Comparison of ENCODE assay signal across 15 cellular contexts in the genomic region with DNA sequence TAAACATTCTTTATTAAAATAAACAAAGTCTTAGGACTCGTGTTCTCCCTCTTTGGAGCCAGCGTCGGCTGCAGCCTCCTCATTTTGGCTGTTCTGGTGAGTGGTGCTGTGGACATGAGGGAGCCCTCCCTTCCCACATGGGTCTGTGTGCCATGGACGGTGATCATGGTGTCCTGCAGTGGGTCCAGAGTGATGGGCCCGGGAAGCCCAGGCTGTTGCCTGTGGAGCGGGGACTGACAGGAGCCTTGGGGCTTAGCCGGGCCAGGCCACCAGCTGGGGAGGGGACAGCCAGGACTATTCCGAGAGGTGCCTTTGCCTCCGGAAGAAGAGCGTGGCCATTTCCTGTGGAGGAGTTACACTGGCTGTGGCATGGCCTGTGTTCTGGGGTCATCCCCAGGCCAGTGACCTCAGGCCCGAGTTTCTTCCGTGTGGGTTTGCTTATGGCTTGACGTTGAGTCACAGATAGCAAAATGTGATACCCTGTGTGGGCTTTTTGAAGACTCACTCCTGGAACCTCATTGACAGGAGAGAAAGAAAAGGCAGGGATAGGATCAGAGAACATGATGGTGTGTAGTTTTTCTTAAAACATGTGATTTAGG.
DNase-seq lines count a peak whose midpoint lies in the region; ATAC-seq and TF ChIP-seq lines count a peak whose summit lies in the region.
"Had no signal": no experiment of that assay in that cellular context is flagged by ENCODE, and none has a peak within 500 bp of the region (broad histone marks: within the 10 kb centered on the region; RNA-seq: fewer than 3 reads in every experiment).

No MANE protein-coding gene starts in this region.

- CTCF ChIA-PET in CD8-positive, alpha-beta memory T cell (lab: Charles Lee): no interaction called here

- POLR2A ChIA-PET in CD8-positive, alpha-beta memory T cell (lab: Charles Lee): no interaction called here

- H3K36me3 Mint-ChIP-seq in CD8-positive, alpha-beta memory T cell: peaks cover 0 to 96% (median 24%) of the 10 kb centered on the region in 3 donors
- peaks cover 51% of the 10 kb centered on the region for H3K36me3 Mint-ChIP-seq in activated naive CD8-positive, alpha-beta T cell treated with anti-CD3 and anti-CD28 coated beads, Interleukin-2, amount 50 U/mL, for 24 hours (ENCODE audit: low read depth)
- H3K36me3 Mint-ChIP-seq in nephron progenitor cell (ENCODE audit: low read depth): peaks cover 60% of the 10 kb centered on the region

- peaks cover 0 to 2% of the 10 kb centered on the region in 2 donors for H3K27me3 Mint-ChIP-seq in CD8-positive, alpha-beta memory T cell
- H3K27me3 Mint-ChIP-seq in activated naive CD8-positive, alpha-beta T cell treated with anti-CD3 and anti-CD28 coated beads, Interleukin-2, amount 50 U/mL, for 24 hours: no peaks in the 10 kb centered on the region
- H3K27me3 Mint-ChIP-seq in nephron progenitor cell (ENCODE audit: low read depth, poor library complexity): no peaks in the 10 kb centered on the region

- no peak for ATAC-seq in activated naive CD8-positive, alpha-beta T cell treated with anti-CD3 and anti-CD28 coated beads, Interleukin-2, amount 50 U/mL, for 24 hours
- no peak for ATAC-seq in HG03442 (IDR thresholded peaks at IDR 0.05; ENCODE audit: unreplicated experiment)

- H3K27me3 ChIP-seq in CD8-positive, alpha-beta memory T cell (ENCODE audit: insufficient read depth, low read length, poor library complexity, severe bottlenecking): no peaks in the 10 kb centered on the region
- no peaks in the 10 kb centered on the region for H3K27me3 ChIP-seq in HUES64 (ENCODE audit: insufficient read depth, low read length)
- H3K27me3 ChIP-seq: neural progenitor cell had no signal

- no peaks in the 10 kb centered on the region for H3K4me1 ChIP-seq in CD8-positive, alpha-beta memory T cell (ENCODE audit: insufficient read depth, low read length)
- H3K4me1 ChIP-seq in HUES64 (ENCODE audit: insufficient read depth, low read length): peaks cover 14% of the 10 kb centered on the region
- H3K4me1 ChIP-seq: neural progenitor cell had no signal

- no peaks in the 10 kb centered on the region for H3K9me3 Mint-ChIP-seq in CD8-positive, alpha-beta memory T cell
- no peaks in the 10 kb centered on the region for H3K9me3 Mint-ChIP-seq in activated naive CD8-positive, alpha-beta T cell treated with anti-CD3 and anti-CD28 coated beads, Interleukin-2, amount 50 U/mL, for 24 hours
- H3K9me3 Mint-ChIP-seq in nephron progenitor cell: no peaks in the 10 kb centered on the region
- H3K9me3 Mint-ChIP-seq: neural progenitor cell; T-helper 2 cell treated with Interferon-gamma antibody and Interleukin-4, amounts not matched to agents 5 μg/mL and 100 μg/mL, for 36 hours had no signal

- TF ChIP-seq CTCF in nephron progenitor cell (IDR thresholded peaks at IDR 0.05): no peak

- WGBS in HUES64: 92% methylated on average over 13 of the region's 13 CpGs

- peaks cover 43% of the 10 kb centered on the region for H3K36me3 ChIP-seq in CD8-positive, alpha-beta memory T cell (ENCODE audit: insufficient read depth, low read length)
- H3K36me3 ChIP-seq in HUES64 (ENCODE audit: insufficient read depth, low read length): peaks cover 100% of the 10 kb centered on the region
- H3K36me3 ChIP-seq: neural progenitor cell had no signal

- H3K4me3 Mint-ChIP-seq in CD8-positive, alpha-beta memory T cell: no peak overlapping the region
- H3K4me3 Mint-ChIP-seq in activated naive CD8-positive, alpha-beta T cell treated with anti-CD3 and anti-CD28 coated beads, Interleukin-2, amount 50 U/mL, for 24 hours: no peak overlapping the region
- H3K4me3 Mint-ChIP-seq in nephron progenitor cell: no peak overlapping the region
- H3K4me3 Mint-ChIP-seq: neural progenitor cell; T-helper 2 cell treated with Interferon-gamma antibody and Interleukin-4, amounts not matched to agents 5 μg/mL and 100 μg/mL, for 36 hours had no signal

- no peak overlapping the region for H3K9ac ChIP-seq in HUES64 (ENCODE audit: low read depth, low read length)
- H3K9ac ChIP-seq: neural progenitor cell had no signal

- peaks cover 0 to 4% (median 0%) of the 10 kb centered on the region in 3 donors for H3K4me1 Mint-ChIP-seq in CD8-positive, alpha-beta memory T cell
- H3K4me1 Mint-ChIP-seq in activated naive CD8-positive, alpha-beta T cell treated with anti-CD3 and anti-CD28 coated beads, Interleukin-2, amount 50 U/mL, for 24 hours: peaks cover 6% of the 10 kb centered on the region
- H3K4me1 Mint-ChIP-seq in nephron progenitor cell: peaks cover 74% of the 10 kb centered on the region

- no peaks in the 10 kb centered on the region for H3K9me3 ChIP-seq in CD8-positive, alpha-beta memory T cell (ENCODE audit: low read length)
- no peaks in the 10 kb centered on the region for H3K9me3 ChIP-seq in HUES64 (ENCODE audit: insufficient read depth, low read depth, low read length)

- peak overlapping the region in 3 of 8 donors; percentile 50 to 63 (median 51) for H3K27ac Mint-ChIP-seq in CD8-positive, alpha-beta memory T cell
- H3K27ac Mint-ChIP-seq in activated naive CD8-positive, alpha-beta T cell treated with anti-CD3 and anti-CD28 coated beads, Interleukin-2, amount 50 U/mL, for 24 hours: peak overlapping the region; percentile 70
- peak overlapping the region; percentile 89 for H3K27ac Mint-ChIP-seq in nephron progenitor cell
- H3K27ac Mint-ChIP-seq: neural progenitor cell; T-helper 2 cell treated with Interferon-gamma antibody and Interleukin-4, amounts not matched to agents 5 μg/mL and 100 μg/mL, for 36 hours had no signal

- DNase-seq in CD8-positive, alpha-beta memory T cell: no peak
- DNase-seq in activated naive CD8-positive, alpha-beta T cell treated with anti-CD3 and anti-CD28 coated beads, Interleukin-2, amount 50 U/mL, for 24 hours: no peak
- DNase-seq in nephron progenitor cell (no peak), epidermal melanocyte (ENCODE audit: insufficient read length, low spot score) (no peak)
- DNase-seq in stimulated activated naive CD4-positive, alpha-beta T cell (lab: John Stamatoyannopoulos, UW): no peak
- DNase-seq: activated CD4-positive, alpha-beta T cell treated with anti-CD3 and anti-CD28 coated beads for 48 hours; GF-D8; NK-92 treated with Interleukin-12 subunit alpha and Interleukin-12 subunit beta, amount 100 ng/mL, for 24 hours; SIG-M5 had no signal

- H3K4me3 ChIP-seq in CD8-positive, alpha-beta memory T cell (ENCODE audit: low read length): no peak overlapping the region
- no peak overlapping the region for H3K4me3 ChIP-seq in HUES64 (ENCODE audit: low read length)
- H3K4me3 ChIP-seq: coronary artery, lung, neural progenitor cell had no signal

- peak overlapping the region; percentile 43 for H3K27ac ChIP-seq in CD8-positive, alpha-beta memory T cell (ENCODE audit: low read depth, low read length)
- 0 out of 2 replicates have a peak overlapping the region, but pooled peaks have one; percentile 10 for H3K27ac ChIP-seq in HUES64 (ENCODE audit: low read depth, low read length)
- H3K27ac ChIP-seq: coronary artery, neural progenitor cell had no signal
